11 cellular contexts compared by ENCODE assay signal in genomic region chr5:138955013-138955660, GRCh38.
A peak's percentile ranks its signal among the peaks of the same experiment; 100 is the strongest.
DNase-seq lines count a peak whose midpoint lies in the region; ATAC-seq and FAIRE-seq lines count a peak whose summit lies in the region.
"Had no signal": no experiment of that assay in that cellular context is flagged by ENCODE, and none has a peak within 500 bp of the region (broad histone marks: within the 10 kb centered on the region; RNA-seq: fewer than 3 reads in every experiment).

No MANE protein-coding gene starts in this region.

- H3K4me2 ChIP-seq in BLaER1 treated with 17β-estradiol and CSF1 and Interleukin-3, amounts not matched to agents 10 nM and 100 nM = peak overlapping the region; percentile 40 to 93 (median 79); a peak in 15 of 22 replicates

- H3K27me3 Mint-ChIP-seq in activated naive CD4-positive, alpha-beta T cell treated with anti-CD3 and anti-CD28 coated beads for 36 hours (ENCODE audit: low read depth) = no peaks in the 10 kb centered on the region
- H3K27me3 Mint-ChIP-seq: naive B cell had no signal

- H3K27ac Mint-ChIP-seq in activated naive CD4-positive, alpha-beta T cell treated with anti-CD3 and anti-CD28 coated beads for 36 hours = no peak overlapping the region

- H3K27ac ChIP-seq in BLaER1 treated with 17β-estradiol and CSF1 and Interleukin-3, amounts not matched to agents 10 nM and 100 nM = 0 out of 22 replicates have a peak overlapping the region, but pooled peaks of 1 of the 11 experiments have one; percentile 70
- peak overlapping the region; percentile 96 for H3K27ac ChIP-seq in caudate nucleus (ENCODE audit: low read depth, low read length)
- peak overlapping the region; percentile 15 for H3K27ac ChIP-seq in muscle layer of colon (ENCODE audit: low read depth, low read length)

- FAIRE-seq in urothelium cell line (lab: Jason Lieb, UNC) = no peak

- H3K4me1 Mint-ChIP-seq in activated naive CD4-positive, alpha-beta T cell treated with anti-CD3 and anti-CD28 coated beads for 36 hours (ENCODE audit: low read depth) = peaks cover 16% of the 10 kb centered on the region

- DNase-seq in NCI-H2227 treated with DMSO at 0.1 percent for 48 hours (lab: John Stamatoyannopoulos, UW) (peak; percentile 53), caudate nucleus (lab: John Stamatoyannopoulos, UW) (peak in 18 of 61 donors; percentile 18 to 63 (median 43)), urothelium cell line (ENCODE audit: low spot score) (no peak)
- DNase-seq in activated naive CD4-positive, alpha-beta T cell treated with anti-CD3 and anti-CD28 coated beads for 36 hours = no peak
- DNase-seq in NK-92 treated with Interleukin-12 subunit alpha and Interleukin-12 subunit beta, amount 100 ng/mL, for 24 hours (lab: John Stamatoyannopoulos, UW) = no peak
- DNase-seq: erythroblast, KBM-7, naive B cell had no signal

- peaks cover 46 to 57% (median 56%) of the 10 kb centered on the region in 10 experiments for H3K4me1 ChIP-seq in BLaER1 treated with 17β-estradiol and CSF1 and Interleukin-3, amounts not matched to agents 10 nM and 100 nM
- H3K4me1 ChIP-seq in muscle layer of colon (ENCODE audit: insufficient read depth, low read length) = peaks cover 40% of the 10 kb centered on the region

- ATAC-seq in GM21447 (IDR thresholded peaks at IDR 0.05; ENCODE audit: unreplicated experiment) = no peak

- H3K9ac ChIP-seq in BLaER1 treated with 17β-estradiol and CSF1 and Interleukin-3, amounts not matched to agents 10 nM and 100 nM = peak overlapping the region in 1 of 11 experiments; percentile 70; a peak in 1 of 22 replicates
- H3K9ac ChIP-seq in muscle layer of colon (ENCODE audit: low read length) = no peak overlapping the region

- peaks cover 2% of the 10 kb centered on the region for H3K36me3 Mint-ChIP-seq in activated naive CD4-positive, alpha-beta T cell treated with anti-CD3 and anti-CD28 coated beads for 36 hours (ENCODE audit: low read depth)

- H3K36me3 ChIP-seq in BLaER1 treated with 17β-estradiol and CSF1 and Interleukin-3, amounts not matched to agents 10 nM and 100 nM = peaks cover 0 to 21% (median 0%) of the 10 kb centered on the region in 11 experiments; a peak in 3 of 22 replicates
- no peaks in the 10 kb centered on the region for H3K36me3 ChIP-seq in muscle layer of colon (ENCODE audit: insufficient read depth, low read length)

- H3K27me3 ChIP-seq in BLaER1 treated with 17β-estradiol and CSF1 and Interleukin-3, amounts not matched to agents 10 nM and 100 nM = no peaks in the 10 kb centered on the region
- no peaks in the 10 kb centered on the region for H3K27me3 ChIP-seq in muscle layer of colon (ENCODE audit: control insufficient read depth in 1 of 2, insufficient read depth in 2 of 2, low read length in 2 of 2)

- no peak overlapping the region for H3K4me3 ChIP-seq in BLaER1 treated with 17β-estradiol and CSF1 and Interleukin-3, amounts not matched to agents 10 nM and 100 nM
- H3K4me3 ChIP-seq in muscle layer of colon (ENCODE audit: low read depth in 1 of 2, low read length in 2 of 2) = no peak overlapping the region

- H3K4me3 Mint-ChIP-seq in activated naive CD4-positive, alpha-beta T cell treated with anti-CD3 and anti-CD28 coated beads for 36 hours = no peak overlapping the region

- H4K20me1 ChIP-seq in BLaER1 treated with 17β-estradiol and CSF1 and Interleukin-3, amounts not matched to agents 10 nM and 100 nM = peaks cover 0 to 15% (median 0%) of the 10 kb centered on the region in 11 experiments; a peak in 2 of 22 replicates

- no peaks in the 10 kb centered on the region for H3K9me3 ChIP-seq in BLaER1 treated with 17β-estradiol and CSF1 and Interleukin-3, amounts not matched to agents 10 nM and 100 nM (replicated peaks in 1 of 11)
- H3K9me3 ChIP-seq in muscle layer of colon (ENCODE audit: low read length) = no peaks in the 10 kb centered on the region

- CTCF ChIA-PET in activated naive CD4-positive, alpha-beta T cell treated with anti-CD3 and anti-CD28 coated beads for 36 hours (lab: Charles Lee) = no interaction called here

- intact Hi-C loops in activated naive CD4-positive, alpha-beta T cell treated with anti-CD3 and anti-CD28 coated beads for 36 hours (cut with micrococcal nuclease) = no loop called here

- no peaks in the 10 kb centered on the region for H3K9me3 Mint-ChIP-seq in activated naive CD4-positive, alpha-beta T cell treated with anti-CD3 and anti-CD28 coated beads for 36 hours
- H3K9me3 Mint-ChIP-seq: naive B cell had no signal
